In genomic region chr16:84179612-84180320, GRCh38 we compare ENCODE assay signal across 30 cellular contexts. TPM values are rescaled to one million over a fixed set of nuclear protein-coding genes. Genes with fewer than 3 reads are reported as not detected.
"Had no signal": no experiment of that assay in that cellular context is flagged by ENCODE, and none has a peak within 500 bp of the region (broad histone marks: within the 10 kb centered on the region; RNA-seq: fewer than 3 reads in every experiment).

No MANE protein-coding gene starts in this region.

- H3K27me3 Mint-ChIP-seq: activated B cell treated with CpG ODN at 0.5 μM for 24 hours; activated CD4-positive, alpha-beta T cell treated with anti-CD3 and anti-CD28 coated beads, Interleukin-2, amount 10 ng/mL, durations not matched to agents 24 days and 14 days; activated CD8-positive, alpha-beta memory T cell treated with anti-CD3 and anti-CD28 coated beads, Interleukin-2, amount 10 ng/mL, durations not matched to agents 7 days and 5 days; activated naive CD8-positive, alpha-beta T cell treated with anti-CD3 and anti-CD28 coated beads, Interleukin-2, amount 50 U/mL, for 24 hours; activated T-cell treated with anti-CD3 and anti-CD28 coated beads, Interleukin-2, amount 50 U/mL, for 24 hours had no signal

- H3K9me3 Mint-ChIP-seq: activated B cell treated with CpG ODN at 0.5 μM for 24 hours; activated CD4-positive, alpha-beta T cell treated with anti-CD3 and anti-CD28 coated beads, Interleukin-2, amount 10 ng/mL, durations not matched to agents 24 days and 14 days; activated naive CD4-positive, alpha-beta T cell treated with anti-CD3 and anti-CD28 coated beads, Interleukin-2, amount 50 U/mL, for 72 hours; activated naive CD8-positive, alpha-beta T cell treated with anti-CD3 and anti-CD28 coated beads, Interleukin-2, amount 50 U/mL, for 24 hours; activated T-cell treated with anti-CD3 and anti-CD28 coated beads, Interleukin-2, amount 50 U/mL, for 24 hours; activated T-helper 1 cell treated with anti-CD3 and anti-CD28 coated beads, Interleukin-12 subunit alpha, Interleukin-12 subunit beta, Interleukin-2, Interleukin-4 antibody, amounts not matched to agents 30 ng/mL and 10 ng/mL and 1 ng/mL, durations not matched to agents 14 hours and 24 hours and 36 hours; T-helper 1 cell treated with Interleukin-12 subunit alpha and Interleukin-12 subunit beta and Interleukin-4 antibody, amounts not matched to agents 30 μg/mL and 1 μg/mL, for 36 hours had no signal

- H3K27me3 ChIP-seq: MG63 had no signal

- DNase-seq: activated B cell treated with CpG ODN at 0.5 μM for 24 hours; activated CD4-positive, alpha-beta T cell treated with anti-CD3 and anti-CD28 coated beads for 1 hour; activated CD4-positive, alpha-beta T cell treated with anti-CD3 and anti-CD28 coated beads, Interleukin-2, amount 10 ng/mL, durations not matched to agents 24 days and 14 days; activated CD4-positive, alpha-beta T cell treated with anti-CD3 and anti-CD28 coated beads, Interleukin-2, amount 50 U/mL, for 48 hours; activated CD8-positive, alpha-beta memory T cell treated with anti-CD3 and anti-CD28 coated beads, Interleukin-2, amount 10 ng/mL, durations not matched to agents 7 days and 5 days; activated effector memory CD4-positive, alpha-beta T cell treated with Interleukin-2 at 50 U/mL for 16 hours; activated naive CD4-positive, alpha-beta T cell treated with Interleukin-2 at 50 U/mL for 16 hours; activated naive CD8-positive, alpha-beta T cell treated with anti-CD3 and anti-CD28 coated beads, Interleukin-2, amount 50 U/mL, for 24 hours; activated T-cell treated with anti-CD3 and anti-CD28 coated beads, Interleukin-2, amount 50 U/mL, for 24 hours; amniotic stem cell; MG63; MV-4-11; NCI-H1092 treated with DMSO at 0.1 percent for 48 hours; NCI-H1417 treated with DMSO at 0.1 percent for 48 hours; NCI-H1694; NCI-H2029; NCI-H2107; NCI-H345; NCI-H510A; NCI-H526 treated with DMSO at 0.1 percent for 48 hours; NCI-H82; OCI-M1; RPMI8226; SHP77 treated with DMSO at 0.1 percent for 48 hours had no signal

- ATAC-seq: activated CD8-positive, alpha-beta memory T cell treated with anti-CD3 and anti-CD28 coated beads, Interleukin-2, amount 10 ng/mL, durations not matched to agents 7 days and 5 days; activated naive CD4-positive, alpha-beta T cell treated with anti-CD3 and anti-CD28 coated beads, Interleukin-2, amount 50 U/mL, for 72 hours; activated naive CD8-positive, alpha-beta T cell treated with anti-CD3 and anti-CD28 coated beads, Interleukin-2, amount 50 U/mL, for 24 hours; Panc1 had no signal

- H3K4me3 ChIP-seq: MG63 had no signal

- H3K36me3 ChIP-seq: MG63 had no signal

- H3K27ac Mint-ChIP-seq: activated B cell treated with CpG ODN at 0.5 μM for 24 hours; activated CD4-positive, alpha-beta T cell treated with anti-CD3 and anti-CD28 coated beads, Interleukin-2, amount 10 ng/mL, durations not matched to agents 24 days and 14 days; activated CD8-positive, alpha-beta memory T cell treated with anti-CD3 and anti-CD28 coated beads, Interleukin-2, amount 10 ng/mL, durations not matched to agents 7 days and 5 days; activated naive CD8-positive, alpha-beta T cell treated with anti-CD3 and anti-CD28 coated beads, Interleukin-2, amount 50 U/mL, for 24 hours; activated T-cell treated with anti-CD3 and anti-CD28 coated beads, Interleukin-2, amount 50 U/mL, for 24 hours; activated T-helper 1 cell treated with anti-CD3 and anti-CD28 coated beads, Interleukin-12 subunit alpha, Interleukin-12 subunit beta, Interleukin-2, Interleukin-4 antibody, amounts not matched to agents 30 ng/mL and 10 ng/mL and 1 ng/mL, durations not matched to agents 14 hours and 24 hours and 36 hours; brain; T-helper 1 cell treated with Interleukin-12 subunit alpha and Interleukin-12 subunit beta and Interleukin-4 antibody, amounts not matched to agents 30 μg/mL and 1 μg/mL, for 36 hours had no signal

- H3K9me3 ChIP-seq: MG63 had no signal

- H3K4me3 Mint-ChIP-seq: activated B cell treated with CpG ODN at 0.5 μM for 24 hours; activated CD4-positive, alpha-beta T cell treated with anti-CD3 and anti-CD28 coated beads, Interleukin-2, amount 10 ng/mL, durations not matched to agents 24 days and 14 days; activated CD8-positive, alpha-beta memory T cell treated with anti-CD3 and anti-CD28 coated beads, Interleukin-2, amount 10 ng/mL, durations not matched to agents 7 days and 5 days; activated naive CD8-positive, alpha-beta T cell treated with anti-CD3 and anti-CD28 coated beads, Interleukin-2, amount 50 U/mL, for 24 hours; activated T-cell treated with anti-CD3 and anti-CD28 coated beads, Interleukin-2, amount 50 U/mL, for 24 hours; activated T-helper 1 cell treated with anti-CD3 and anti-CD28 coated beads, Interleukin-12 subunit alpha, Interleukin-12 subunit beta, Interleukin-2, Interleukin-4 antibody, amounts not matched to agents 30 ng/mL and 10 ng/mL and 1 ng/mL, durations not matched to agents 14 hours and 24 hours and 36 hours; brain; T-helper 1 cell treated with Interleukin-12 subunit alpha and Interleukin-12 subunit beta and Interleukin-4 antibody, amounts not matched to agents 30 μg/mL and 1 μg/mL, for 36 hours had no signal

RNA-seq across cellular contexts. Expression of gene ADAD2, which starts 11.2 kb away (rescaled TPM):
- total RNA-seq: activated B cell treated with CpG ODN at 0.5 μM for 24 hours; activated CD4-positive, alpha-beta T cell treated with anti-CD3 and anti-CD28 coated beads, Interleukin-2, amount 10 ng/mL, durations not matched to agents 24 days and 14 days; activated CD8-positive, alpha-beta memory T cell treated with anti-CD3 and anti-CD28 coated beads, Interleukin-2, amount 10 ng/mL, durations not matched to agents 7 days and 5 days; activated T-helper 1 cell treated with anti-CD3 and anti-CD28 coated beads, Interleukin-12 subunit alpha, Interleukin-12 subunit beta, Interleukin-2, Interleukin-4 antibody, amounts not matched to agents 30 ng/mL and 10 ng/mL and 1 ng/mL, durations not matched to agents 14 hours and 24 hours and 36 hours; astrocyte had no signal

RNA-seq across cellular contexts. Expression of gene DNAAF1, which starts 34.7 kb away (rescaled TPM):
- total RNA-seq: activated B cell treated with CpG ODN at 0.5 μM for 24 hours; activated CD4-positive, alpha-beta T cell treated with anti-CD3 and anti-CD28 coated beads, Interleukin-2, amount 10 ng/mL, durations not matched to agents 24 days and 14 days; activated CD8-positive, alpha-beta memory T cell treated with anti-CD3 and anti-CD28 coated beads, Interleukin-2, amount 10 ng/mL, durations not matched to agents 7 days and 5 days; activated naive CD4-positive, alpha-beta T cell treated with anti-CD3 and anti-CD28 coated beads, Interleukin-2, amount 50 U/mL, for 72 hours; activated T-helper 1 cell treated with anti-CD3 and anti-CD28 coated beads, Interleukin-12 subunit alpha, Interleukin-12 subunit beta, Interleukin-2, Interleukin-4 antibody, amounts not matched to agents 30 ng/mL and 10 ng/mL and 1 ng/mL, durations not matched to agents 14 hours and 24 hours and 36 hours had no signal
